In genomic region chr6:30507849-30508843, GRCh38 we compare ENCODE assay signal across 14 cellular contexts. TPM values are rescaled to one million over a fixed set of nuclear protein-coding genes. Genes with fewer than 3 reads are reported as not detected.
DNase-seq lines count a peak whose midpoint lies in the region; ATAC-seq and TF ChIP-seq lines count a peak whose summit lies in the region.
"Had no signal": no experiment of that assay in that cellular context is flagged by ENCODE, and none has a peak within 500 bp of the region (broad histone marks: within the 10 kb centered on the region; RNA-seq: fewer than 3 reads in every experiment).

No MANE protein-coding gene starts in this region.

- peak overlapping the region; percentile 35 to 82 (median 65) for H3K4me3 Mint-ChIP-seq in CD8-positive, alpha-beta memory T cell

- H3K79me2 ChIP-seq in SU-DHL-6 (ENCODE audit: insufficient read depth, low read length), result no peaks in the 10 kb centered on the region

- no peaks in the 10 kb centered on the region for H3K27me3 Mint-ChIP-seq in CD8-positive, alpha-beta memory T cell

- DNase-seq in CD8-positive, alpha-beta memory T cell, result no peak
- DNase-seq in lower lobe of right lung (no peak), AML-193 (lab: John Stamatoyannopoulos, UW) (no peak), SHP77 (lab: John Stamatoyannopoulos, UW) (no peak), posterior cingulate gyrus (no peak), brain microvascular endothelial cell (no peak)
- DNase-seq: anterior cingulate cortex; DMS53; mesendoderm; NCI-H2081; stimulated activated CD4-positive, alpha-beta T cell treated with anti-CD3 and anti-CD28 coated beads, Interleukin-15, amount 100 ng/mL, for 24 hours; testis had no signal

- H3K27me3 ChIP-seq in CD8-positive, alpha-beta memory T cell (ENCODE audit: insufficient read depth, low read length, poor library complexity, severe bottlenecking), result no peaks in the 10 kb centered on the region
- H3K27me3 ChIP-seq in SU-DHL-6 (ENCODE audit: low read length), result no peaks in the 10 kb centered on the region
- no peaks in the 10 kb centered on the region for H3K27me3 ChIP-seq in lower lobe of right lung (ENCODE audit: low read depth)
- H3K27me3 ChIP-seq in brain microvascular endothelial cell (replicated peaks), result no peaks in the 10 kb centered on the region
- H3K27me3 ChIP-seq: testis had no signal

- H3K9me3 Mint-ChIP-seq in CD8-positive, alpha-beta memory T cell, result no peaks in the 10 kb centered on the region

- no peaks in the 10 kb centered on the region for H3K36me3 ChIP-seq in CD8-positive, alpha-beta memory T cell (ENCODE audit: insufficient read depth, low read length)
- H3K36me3 ChIP-seq in SU-DHL-6 (ENCODE audit: low read length) (no peaks in the 10 kb centered on the region), lower lobe of right lung (no peaks in the 10 kb centered on the region), brain microvascular endothelial cell (replicated peaks) (no peaks in the 10 kb centered on the region)

- intact Hi-C loops in lower lobe of right lung (cut with DNase I) (no loop called here), posterior cingulate gyrus (cut with DNase I) (no loop called here)

- H3K9me3 ChIP-seq in CD8-positive, alpha-beta memory T cell (ENCODE audit: low read length), result no peaks in the 10 kb centered on the region
- H3K9me3 ChIP-seq in SU-DHL-6 (ENCODE audit: insufficient read depth, low read length) (no peaks in the 10 kb centered on the region), lower lobe of right lung (no peaks in the 10 kb centered on the region)
- H3K9me3 ChIP-seq: testis had no signal

- H3K9me2 ChIP-seq in SU-DHL-6 (replicated peaks; ENCODE audit: insufficient read depth, low read length), result no peaks in the 10 kb centered on the region

- peaks cover 31% of the 10 kb centered on the region for H3F3A ChIP-seq in SU-DHL-6 (ENCODE audit: insufficient read depth)

- H3K4me1 Mint-ChIP-seq in CD8-positive, alpha-beta memory T cell, result peaks cover 51 to 67% (median 66%) of the 10 kb centered on the region in 3 donors

- H3K4me1 ChIP-seq in CD8-positive, alpha-beta memory T cell (ENCODE audit: insufficient read depth, low read length), result peaks cover 59% of the 10 kb centered on the region
- peaks cover 26% of the 10 kb centered on the region for H3K4me1 ChIP-seq in lower lobe of right lung
- H3K4me1 ChIP-seq: testis had no signal

- CTCF ChIA-PET in CD8-positive, alpha-beta memory T cell (lab: Charles Lee), result interaction anchor here (1.0 to 12.3 kb wide), 8 partner anchors 10 to 164 kb away, joined by 3 to 113 read pairs (median 10); no protein-coding TSS in a partner anchor

- TF ChIP-seq CTCF in SU-DHL-6 (IDR thresholded peaks at IDR 0.05; ENCODE audit: insufficient read depth, low read length, poor library complexity, severe bottlenecking), result no peak
- TF ChIP-seq CTCF in lower lobe of right lung (IDR thresholded peaks at IDR 0.05), result no peak
- TF ChIP-seq CTCF in brain microvascular endothelial cell (IDR thresholded peaks at IDR 0.05; ENCODE audit: low read depth, low read length, missing control alignments), result no peak

- peak overlapping the region; percentile 26 to 97 (median 86) for H3K27ac Mint-ChIP-seq in CD8-positive, alpha-beta memory T cell

- H3K4me2 ChIP-seq in SU-DHL-6 (ENCODE audit: low read depth, low read length, poor library complexity, severe bottlenecking), result peak overlapping the region; percentile 68

- H3K27ac ChIP-seq in CD8-positive, alpha-beta memory T cell (ENCODE audit: low read depth, low read length), result no peak overlapping the region
- H3K27ac ChIP-seq in SU-DHL-6 (ENCODE audit: low read depth, low read length) (peak overlapping the region; percentile 87), lower lobe of right lung (peak overlapping the region; percentile 70), brain microvascular endothelial cell (no peak overlapping the region)
- H3K27ac ChIP-seq: testis had no signal

- H3K4me3 ChIP-seq in CD8-positive, alpha-beta memory T cell (ENCODE audit: low read length), result peak overlapping the region; percentile 27
- H3K4me3 ChIP-seq in SU-DHL-6 (ENCODE audit: insufficient read depth, low read length, poor library complexity, severe bottlenecking) (peak overlapping the region; percentile 35), lower lobe of right lung (no peak overlapping the region), brain microvascular endothelial cell (ENCODE audit: low read depth, low read length) (no peak overlapping the region)
- H3K4me3 ChIP-seq: testis had no signal

- POLR2A ChIA-PET in CD8-positive, alpha-beta memory T cell (lab: Charles Lee), result interaction anchor here (1.6 to 5.1 kb wide), 3 partner anchors 10 to 20 kb away, joined by 3 to 94 read pairs (median 6); no protein-coding TSS in a partner anchor

- H4K20me1 ChIP-seq in SU-DHL-6 (ENCODE audit: low read depth, low read length), result no peaks in the 10 kb centered on the region

- in situ Hi-C loops in brain microvascular endothelial cell (cut with HindIII; ENCODE audit: low pct_ligation_motif_present, low sequenced_read_pairs), result no loop called here

- peak overlapping the region; percentile 7 for H2AFZ ChIP-seq in SU-DHL-6 (ENCODE audit: low read depth, low read length, severe bottlenecking)

- peak overlapping the region; percentile 47 for H3K9ac ChIP-seq in SU-DHL-6 (ENCODE audit: low read length)

- H3K36me3 Mint-ChIP-seq in CD8-positive, alpha-beta memory T cell, result no peaks in the 10 kb centered on the region

- ATAC-seq in GM21447 (IDR thresholded peaks at IDR 0.05; ENCODE audit: unreplicated experiment) (peak; percentile 52), lower lobe of right lung (peak in 1 of 2 donors; percentile 47)

RNA-seq across cellular contexts. Expression of gene HLA-E, which starts 18.8 kb away (rescaled TPM):
- 100 to 1,000 TPM; 502 to 511 TPM for total RNA-seq in CD8-positive, alpha-beta memory T cell
- polyA plus RNA-seq in CD8-positive, alpha-beta memory T cell, result 2,881 TPM
- total RNA-seq in lower lobe of right lung, result 1,079 TPM

RNA-seq across cellular contexts. Expression of gene GNL1, which starts 48.1 kb away (rescaled TPM):
- 100 to 1,000 TPM; 100 to 102 TPM for total RNA-seq in CD8-positive, alpha-beta memory T cell
- polyA plus RNA-seq in CD8-positive, alpha-beta memory T cell, result 49.8 TPM
- 54.9 TPM for total RNA-seq in lower lobe of right lung

RNA-seq across cellular contexts. Expression of gene PRR3, which starts 48.9 kb away (rescaled TPM):
- 10 to 100 TPM; 28.2 to 28.9 TPM for total RNA-seq in CD8-positive, alpha-beta memory T cell
- polyA plus RNA-seq in CD8-positive, alpha-beta memory T cell, result 8.9 TPM
- 7.5 TPM for total RNA-seq in lower lobe of right lung

Comparison
In these comparisons a context has a peak if more than half of its experiments do, and no peak if none do; other contexts are left out.
1. H3K27ac ChIP-seq: peak in SU-DHL-6 (single experiment) and lower lobe of right lung (single experiment); none in CD8-positive, alpha-beta memory T cell (single experiment) and brain microvascular endothelial cell (single experiment).
2. H3K4me3 ChIP-seq: peak in CD8-positive, alpha-beta memory T cell (single experiment) and SU-DHL-6 (single experiment); none in lower lobe of right lung (single experiment) and brain microvascular endothelial cell (single experiment).